ENCODE assay signal across 16 cellular contexts in genomic region chr2:74095629-74096028, GRCh38. TPM values are rescaled to one million over a fixed set of nuclear protein-coding genes. Genes with fewer than 3 reads are reported as not detected.
A peak's percentile ranks its signal among the peaks of the same experiment; 100 is the strongest.
DNase-seq lines count a peak whose midpoint lies in the region; ATAC-seq, FAIRE-seq and TF ChIP-seq lines count a peak whose summit lies in the region.
"Had no signal": no experiment of that assay in that cellular context is flagged by ENCODE, and none has a peak within 500 bp of the region (broad histone marks: within the 10 kb centered on the region; RNA-seq: fewer than 3 reads in every experiment).

No MANE protein-coding gene starts in this region.

- peak overlapping the region in 1 of 59 donors; percentile 7 for H3K4me3 ChIP-seq in dorsolateral prefrontal cortex
- H3K4me3 ChIP-seq in mucosa of descending colon: no peak overlapping the region
- no peak overlapping the region for H3K4me3 ChIP-seq in upper lobe of left lung
- no peak overlapping the region for H3K4me3 ChIP-seq in HepG2 (replicated peaks in 1 of 3; ENCODE audit: insufficient read depth in 1 of 3, low read depth in 2 of 3, low read length in 3 of 3)
- no peak overlapping the region for H3K4me3 ChIP-seq in right cardiac atrium (ENCODE audit: low read length)

- intact Hi-C loops in dorsolateral prefrontal cortex (cut with DNase I) (no loop called here), mucosa of descending colon (cut with DNase I, micrococcal nuclease) (no loop called here), HepG2 (cut with micrococcal nuclease; ENCODE audit: unreplicated experiment) (no loop called here), right cardiac atrium (cut with DNase I) (no loop called here)

- H3K9me3 Mint-ChIP-seq in activated T-cell treated with anti-CD3 and anti-CD28 coated beads, Interleukin-2, amount 50 U/mL, for 24 hours: no peaks in the 10 kb centered on the region
- H3K9me3 Mint-ChIP-seq in activated T-cell treated with anti-CD3 and anti-CD28 coated beads, Interleukin-2, amount 50 U/mL, for 4 hours: no peaks in the 10 kb centered on the region

- in situ Hi-C loops in HepG2 (cut with HindIII; ENCODE audit: extremely low pct_ligation_motif_present, low pct_unique_long_range_greater_than_20kb): no loop called here

- H3K4me1 Mint-ChIP-seq in activated T-cell treated with anti-CD3 and anti-CD28 coated beads, Interleukin-2, amount 50 U/mL, for 24 hours (ENCODE audit: low read depth): no peaks in the 10 kb centered on the region
- H3K4me1 Mint-ChIP-seq in activated T-cell treated with anti-CD3 and anti-CD28 coated beads, Interleukin-2, amount 50 U/mL, for 4 hours (ENCODE audit: low read depth): no peaks in the 10 kb centered on the region

- no peaks in the 10 kb centered on the region for H4K20me1 ChIP-seq in HepG2 (ENCODE audit: insufficient read depth, low read length)

- H3K27ac ChIP-seq in dorsolateral prefrontal cortex (peak overlapping the region in 53 of 59 donors; percentile 12 to 94 (median 86)), upper lobe of left lung (peak overlapping the region in 3 of 4 donors; percentile 5 to 70 (median 37)), HepG2 (ENCODE audit: extremely low read length, insufficient read depth, low read length) (no peak overlapping the region), right cardiac atrium (ENCODE audit: low read length) (no peak overlapping the region)
- H3K27ac ChIP-seq: C4-2B, RWPE1 had no signal

- POLR2A ChIA-PET in HepG2 (lab: Yijun Ruan, JAX): no interaction called here

- H3K4me1 ChIP-seq in mucosa of descending colon (ENCODE audit: low read depth) (peaks cover 5% of the 10 kb centered on the region), upper lobe of left lung (peaks cover 3 to 16% (median 5%) of the 10 kb centered on the region in 4 donors), HepG2 (ENCODE audit: insufficient read depth, low read length) (no peaks in the 10 kb centered on the region), right cardiac atrium (ENCODE audit: control insufficient read depth, insufficient read depth, low read length) (no peaks in the 10 kb centered on the region)

- peaks cover 4% of the 10 kb centered on the region for H3K36me3 ChIP-seq in mucosa of descending colon (ENCODE audit: low read depth)
- peaks cover 7 to 74% (median 63%) of the 10 kb centered on the region in 4 donors for H3K36me3 ChIP-seq in upper lobe of left lung
- peaks cover 41 to 74% of the 10 kb centered on the region in 2 experiments; a peak in 4 of 5 replicates for H3K36me3 ChIP-seq in HepG2 (replicated peaks in 1 of 2; ENCODE audit: control insufficient read depth in 1 of 2, insufficient read depth in 2 of 2, low read length in 2 of 2)

- no peak for FAIRE-seq in HepG2 (lab: Jason Lieb, UNC)

- 58 to 74% methylated on average over 3 of the region's 3 CpGs for WGBS in upper lobe of left lung, 2 donors
- 96% methylated on average over 3 of the region's 3 CpGs for WGBS in HepG2 (ENCODE audit: low lambda C conversion rate)
- WGBS in right cardiac atrium: 85% methylated on average over 3 of the region's 3 CpGs

- no peak for TF ChIP-seq RAD21 in HepG2 (CRISPR knock-in tag; IDR thresholded peaks at IDR 0.05)

- H3K27me3 ChIP-seq in dorsolateral prefrontal cortex (no peaks in the 10 kb centered on the region), upper lobe of left lung (no peaks in the 10 kb centered on the region), HepG2 (ENCODE audit: control insufficient read depth in 1 of 2, insufficient read depth in 2 of 2, low read length in 2 of 2) (no peaks in the 10 kb centered on the region), right cardiac atrium (ENCODE audit: control insufficient read depth, insufficient read depth) (no peaks in the 10 kb centered on the region)

- no peaks in the 10 kb centered on the region for H3K79me2 ChIP-seq in HepG2 (ENCODE audit: insufficient read depth, low read length)

- no peak overlapping the region for H3K9ac ChIP-seq in HepG2 (ENCODE audit: insufficient read depth, low read depth, low read length)

- H3K4me2 ChIP-seq in HepG2 (ENCODE audit: low read depth, low read length): no peak overlapping the region

- CTCF ChIA-PET in HepG2 (lab: Yijun Ruan, JAX; ENCODE audit: low intra/inter-chr PET ratio, low total read pairs): no interaction called here

- no TSS peak for BruUV-seq in HepG2 (replicated peaks; lab: Mats Ljungman, UMichigan)

- TF ChIP-seq POLR2A in upper lobe of left lung (IDR thresholded peaks at IDR 0.05): no peak
- no peak for TF ChIP-seq POLR2A in HepG2 (IDR thresholded peaks at IDR 0.05; ENCODE audit: insufficient read depth in 1 of 2, low read depth in 2 of 2, low read length in 2 of 2)

- TF ChIP-seq EP300 in upper lobe of left lung (IDR thresholded peaks at IDR 0.05) (no peak), HepG2 (IDR thresholded peaks at IDR 0.05; ENCODE audit: low read depth in 2 of 2, low read length in 2 of 2) (no peak), HepG2 (CRISPR knock-in tag; IDR thresholded peaks at IDR 0.05; ENCODE audit: borderline replicate concordance) (no peak)

- TF ChIP-seq CTCF in dorsolateral prefrontal cortex (IDR thresholded peaks at IDR 0.05 in 54 of 56, conservative IDR thresholded peaks at IDR 0.05 in 2 of 56; ENCODE audit: low read depth in 1 of 56, partially characterized antibody in 56 of 56) (no peak), mucosa of descending colon (IDR thresholded peaks at IDR 0.05) (no peak), upper lobe of left lung (IDR thresholded peaks at IDR 0.05) (no peak), HepG2 (CRISPR knock-in tag; IDR thresholded peaks at IDR 0.05) (no peak)

- H3K27ac Mint-ChIP-seq in activated T-cell treated with anti-CD3 and anti-CD28 coated beads, Interleukin-2, amount 50 U/mL, for 24 hours: peak overlapping the region; percentile 26

- H3K9me3 ChIP-seq in mucosa of descending colon (no peaks in the 10 kb centered on the region), upper lobe of left lung (no peaks in the 10 kb centered on the region), HepG2 (ENCODE audit: low read length) (no peaks in the 10 kb centered on the region), right cardiac atrium (ENCODE audit: control insufficient read depth, low read length) (no peaks in the 10 kb centered on the region)

- no peak for ATAC-seq in activated T-cell treated with anti-CD3 and anti-CD28 coated beads, Interleukin-2, amount 50 U/mL, for 4 hours
- ATAC-seq in mucosa of descending colon (peak; percentile 61), upper lobe of left lung (ENCODE audit: low FRiP score in 2 of 2) (no peak), HepG2 (no peak), right cardiac atrium (no peak)
- ATAC-seq: PC-3 had no signal

- peaks cover 90% of the 10 kb centered on the region for H3K36me3 Mint-ChIP-seq in activated T-cell treated with anti-CD3 and anti-CD28 coated beads, Interleukin-2, amount 50 U/mL, for 24 hours (ENCODE audit: low read depth)
- peaks cover 45% of the 10 kb centered on the region for H3K36me3 Mint-ChIP-seq in activated T-cell treated with anti-CD3 and anti-CD28 coated beads, Interleukin-2, amount 50 U/mL, for 4 hours (ENCODE audit: insufficient read depth)

- H3K27me3 Mint-ChIP-seq in activated T-cell treated with anti-CD3 and anti-CD28 coated beads, Interleukin-2, amount 50 U/mL, for 24 hours: no peaks in the 10 kb centered on the region
- H3K27me3 Mint-ChIP-seq in activated T-cell treated with anti-CD3 and anti-CD28 coated beads, Interleukin-2, amount 50 U/mL, for 4 hours (ENCODE audit: low read depth): no peaks in the 10 kb centered on the region

- no peak overlapping the region for H3K4me3 Mint-ChIP-seq in activated T-cell treated with anti-CD3 and anti-CD28 coated beads, Interleukin-2, amount 50 U/mL, for 24 hours
- H3K4me3 Mint-ChIP-seq in activated T-cell treated with anti-CD3 and anti-CD28 coated beads, Interleukin-2, amount 50 U/mL, for 4 hours: no peak overlapping the region

- H2AFZ ChIP-seq in HepG2 (ENCODE audit: low read length): no peak overlapping the region

- DNase-seq in activated T-cell treated with anti-CD3 and anti-CD28 coated beads, Interleukin-2, amount 50 U/mL, for 24 hours: no peak
- DNase-seq in activated T-cell treated with anti-CD3 and anti-CD28 coated beads, Interleukin-2, amount 50 U/mL, for 4 hours: no peak
- no peak for DNase-seq in dorsolateral prefrontal cortex
- peak in 1 of 3 donors; percentile 28 for DNase-seq in mucosa of descending colon
- peak in 1 of 2 donors; percentile 53 for DNase-seq in upper lobe of left lung
- DNase-seq in iPS-NIHi11 (ENCODE audit: low spot score): no peak
- no peak for DNase-seq in HepG2 (ENCODE audit: low spot score)
- no peak for DNase-seq in right cardiac atrium
- DNase-seq: COR-L47, NCI-H1417 treated with DMSO at 0.1 percent for 48 hours, NCI-H2081 treated with DMSO at 0.1 percent for 48 hours, NCI-H510A, NCI-H774, PC-3 had no signal

RNA-seq across cellular contexts. Expression of gene BOLA3, which starts 52.1 kb away (rescaled TPM):
- total RNA-seq in activated T-cell treated with anti-CD3 and anti-CD28 coated beads, Interleukin-2, amount 50 U/mL, for 4 hours: 100 to 1,000 TPM; 103 to 110 (median 109) TPM
- total RNA-seq in dorsolateral prefrontal cortex: 10 to 100 TPM; 15.9 to 49.1 (median 32.0) TPM
- total RNA-seq in mucosa of descending colon: 10 to 100 TPM; 29.6 to 47.0 (median 38.0) TPM
- total RNA-seq in upper lobe of left lung: 10 to 100 TPM; 19.2 to 37.7 (median 24.3) TPM
- total RNA-seq in HepG2 (2016; rRNA removed; fragmentation: Illumina TruSeq; extraction: Trizol): 170 and 172 TPM in 2 replicates
- 719 and 870 TPM in 2 replicates for total RNA-seq in HepG2 (2016; cell fraction: cytosol; rRNA removed; fragmentation: Illumina TruSeq; extraction: Trizol; ENCODE audit: low read depth)
- total RNA-seq in HepG2 (2016; cell fraction: insoluble cytoplasmic fraction; rRNA removed; fragmentation: Illumina TruSeq; extraction: Trizol): 161 and 184 TPM in 2 replicates
- 416 and 482 TPM in 2 replicates for total RNA-seq in HepG2 (2016; cell fraction: membrane; rRNA removed; fragmentation: Illumina TruSeq; extraction: Trizol)
- total RNA-seq in HepG2 (2016; cell fraction: nucleus; rRNA removed; fragmentation: Illumina TruSeq; extraction: Trizol): 51.5 and 52.9 TPM in 2 replicates
- 59.1 and 89.7 TPM in 2 replicates for polyA plus RNA-seq in HepG2 (2011; rRNA removed)
- polyA plus RNA-seq in HepG2 (2011; cell fraction: cytosol; rRNA removed): 70.2 and 71.9 TPM in 2 replicates
- 16.6 and 17.4 TPM in 2 replicates for polyA plus RNA-seq in HepG2 (2011; cell fraction: nucleus; rRNA removed)
- polyA plus RNA-seq in HepG2 (2012): 58.8 and 77.2 TPM in 2 replicates
- 917 and 1,024 TPM in 2 replicates for polyA plus RNA-seq in HepG2 (2016; cell fraction: cytosol; fragmentation: Illumina TruSeq; extraction: Trizol; ENCODE audit: low read depth)
- 174 and 187 TPM in 2 replicates for polyA plus RNA-seq in HepG2 (2016; cell fraction: insoluble cytoplasmic fraction; fragmentation: Illumina TruSeq; extraction: Trizol; ENCODE audit: low read depth)
- polyA plus RNA-seq in HepG2 (2016; cell fraction: membrane; fragmentation: Illumina TruSeq; extraction: Trizol; ENCODE audit: low read depth): 432 and 498 TPM in 2 replicates
- polyA plus RNA-seq in HepG2 (2016; cell fraction: nucleus; fragmentation: Illumina TruSeq; extraction: Trizol; ENCODE audit: insufficient read depth, low read depth): 94.6 and 103 TPM in 2 replicates
- 8.3 and 15.8 TPM in 2 replicates for polyA minus RNA-seq in HepG2 (2011; rRNA and poly(A)+ RNA removed; ENCODE audit: low replicate concordance)
- 12.3 and 18.9 TPM in 2 replicates for polyA minus RNA-seq in HepG2 (2011; cell fraction: cytosol; rRNA and poly(A)+ RNA removed)
- 10.9 and 11.2 TPM in 2 replicates for polyA minus RNA-seq in HepG2 (2011; cell fraction: nucleus; rRNA and poly(A)+ RNA removed)
- 100 to 1,000 TPM in 2 of 4 donors, 10 to 100 TPM in 2; 75.5 to 111 (median 96.2) TPM for total RNA-seq in right cardiac atrium
- polyA plus RNA-seq in right cardiac atrium: 327 TPM

Comparison
In these comparisons a context has a peak if more than half of its experiments do, and no peak if none do; other contexts are left out.
1. H3K27ac ChIP-seq: peak in dorsolateral prefrontal cortex (53 of 59) and upper lobe of left lung (3 of 4); none in HepG2 (single experiment) and right cardiac atrium (single experiment).